11 cellular contexts compared by ENCODE assay signal in genomic region chr17:67594115-67594878, GRCh38.
A peak's percentile ranks its signal among the peaks of the same experiment; 100 is the strongest.
DNase-seq lines count a peak whose midpoint lies in the region; ATAC-seq lines count a peak whose summit lies in the region.
"Had no signal": no experiment of that assay in that cellular context is flagged by ENCODE, and none has a peak within 500 bp of the region (broad histone marks: within the 10 kb centered on the region; RNA-seq: fewer than 3 reads in every experiment).

No MANE protein-coding gene starts in this region.

- ATAC-seq in GM19023 (IDR thresholded peaks at IDR 0.05; ENCODE audit: unreplicated experiment) (peak; percentile 71), HG02678 (IDR thresholded peaks at IDR 0.05; ENCODE audit: unreplicated experiment) (peak; percentile 66)

- peak; percentile 6 for DNase-seq in OCI-M1 (lab: John Stamatoyannopoulos, UW)
- peak; percentile 77 for DNase-seq in renal cortical epithelial cell (ENCODE audit: low read depth)
- DNase-seq in NCI-H345 (lab: John Stamatoyannopoulos, UW), result no peak
- no peak for DNase-seq in HuH-7.5 (ENCODE audit: low spot score)
- no peak for DNase-seq in germinal center (ENCODE audit: low spot score)
- DNase-seq: activated CD4-positive, alpha-beta T cell treated with anti-CD3 and anti-CD28 coated beads for 4 hours; NCI-H187; nephron progenitor cell; stimulated activated CD4-positive, alpha-beta T cell treated with anti-CD3 and anti-CD28 coated beads, Interleukin-2, amount 100 ng/mL, for 24 hours had no signal

Comparison
In these comparisons a context has a peak if more than half of its experiments do, and no peak if none do; other contexts are left out.
1. DNase-seq: peak in OCI-M1 (single experiment) and renal cortical epithelial cell (single experiment); none in NCI-H345 (single experiment), HuH-7.5 (single experiment) and germinal center (single experiment).